ENCODE assay signal across 8 cellular contexts in the genomic region with DNA sequence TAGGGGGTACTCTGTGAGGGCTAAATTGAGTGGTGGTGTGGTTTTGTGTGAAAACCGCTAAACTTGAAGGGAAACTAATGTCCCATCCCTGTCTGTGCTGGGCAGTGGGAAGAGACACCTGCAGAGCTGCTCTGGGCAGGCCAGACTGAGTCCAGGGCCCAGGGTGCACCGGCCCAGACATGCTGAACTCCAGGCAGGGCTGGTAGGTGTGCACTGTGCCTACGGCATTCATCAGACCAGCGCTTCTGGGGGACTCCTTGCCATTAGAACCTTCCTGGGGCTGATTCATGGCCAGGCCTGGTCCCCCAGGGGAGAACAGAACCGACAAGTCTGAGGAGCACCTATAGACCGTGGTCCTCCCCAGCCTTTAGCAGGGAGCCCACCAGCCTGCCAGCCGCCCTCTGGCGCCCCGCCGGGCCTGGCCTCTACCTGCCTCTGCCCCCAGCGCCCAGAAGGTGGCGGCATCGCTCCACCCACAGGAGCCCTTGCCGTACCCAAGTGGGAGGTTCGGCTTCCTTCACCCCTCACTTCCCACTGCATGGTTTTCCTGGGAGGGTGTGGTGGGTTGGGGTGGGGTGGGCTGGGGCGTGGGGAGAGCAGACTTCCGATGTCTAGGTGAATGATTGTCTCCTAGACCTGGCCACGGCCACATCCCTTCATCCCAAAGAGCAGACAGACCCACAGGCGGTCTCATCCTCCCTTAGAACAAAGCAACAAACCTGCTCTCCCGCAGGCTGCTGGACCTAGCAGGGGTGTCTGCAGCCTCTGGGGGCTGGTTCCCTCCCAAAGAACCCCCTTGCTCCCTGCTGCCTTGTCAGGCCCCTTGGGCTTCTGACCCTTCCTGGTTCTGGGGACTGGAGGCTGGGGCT. TPM values are rescaled to one million over a fixed set of nuclear protein-coding genes. Genes with fewer than 3 reads are reported as not detected.
DNase-seq lines count a peak whose midpoint lies in the region; ATAC-seq and TF ChIP-seq lines count a peak whose summit lies in the region.

No MANE protein-coding gene starts in this region.

- H3K36me3 Mint-ChIP-seq in glutamatergic neuron (ENCODE audit: unreplicated experiment), result no peaks in the 10 kb centered on the region

- H3K27me3 ChIP-seq in RWPE2 (ENCODE audit: insufficient read depth, poor library complexity, severe bottlenecking), result no peaks in the 10 kb centered on the region

- H3K4me3 Mint-ChIP-seq in glutamatergic neuron (ENCODE audit: unreplicated experiment), result no peak overlapping the region

- peaks cover 3% of the 10 kb centered on the region for H3K27me3 Mint-ChIP-seq in glutamatergic neuron (ENCODE audit: unreplicated experiment)

- H3K27ac Mint-ChIP-seq in glutamatergic neuron (ENCODE audit: unreplicated experiment), result peak overlapping the region; percentile 68

- ATAC-seq in HG03342 (IDR thresholded peaks at IDR 0.05; ENCODE audit: unreplicated experiment) (peak; percentile 52), RWPE2 (ENCODE audit: low read depth) (peak; percentile 71), GM19351 (IDR thresholded peaks at IDR 0.05; ENCODE audit: unreplicated experiment) (no peak)

- TF ChIP-seq CTCF in RWPE2 (IDR thresholded peaks at IDR 0.05; ENCODE audit: poor library complexity, severe bottlenecking), result peak; percentile 85
- TF ChIP-seq CTCF in glutamatergic neuron (IDR thresholded peaks at IDR 0.05; ENCODE audit: partially characterized antibody, unreplicated experiment), result peak; percentile 65

- peaks cover 52% of the 10 kb centered on the region for H3K4me1 Mint-ChIP-seq in glutamatergic neuron (ENCODE audit: low read depth, unreplicated experiment)

- peaks cover 24% of the 10 kb centered on the region for H3K36me3 ChIP-seq in RWPE2 (ENCODE audit: low read depth)

- H3K4me3 ChIP-seq in RWPE2 (ENCODE audit: severe bottlenecking), result no peak overlapping the region

- no peaks in the 10 kb centered on the region for H3K9me3 ChIP-seq in RWPE2 (ENCODE audit: severe bottlenecking)

- DNase-seq in DMS53 treated with DMSO at 0.1 percent for 48 hours (lab: John Stamatoyannopoulos, UW; ENCODE audit: unreplicated experiment), result peak; percentile 2
- DNase-seq in RWPE2 (ENCODE audit: low spot score), result peak; percentile 52
- DNase-seq in activated gamma-delta T cell treated with Interleukin-2 at 50 U/mL for 16 hours, result peak; percentile 74
- peak; percentile 89 for DNase-seq in glutamatergic neuron
- peak; percentile 4 for DNase-seq in renal cortical epithelial cell (ENCODE audit: low read depth)
- DNase-seq in SW480 (ENCODE audit: low spot score), result no peak

- peaks cover 14% of the 10 kb centered on the region for H3K9me3 Mint-ChIP-seq in glutamatergic neuron (ENCODE audit: unreplicated experiment)

- H3K4me1 ChIP-seq in RWPE2 (ENCODE audit: insufficient read depth, poor library complexity, severe bottlenecking), result no peaks in the 10 kb centered on the region

- H3K27ac ChIP-seq in RWPE2 (ENCODE audit: poor library complexity, severe bottlenecking), result no peak overlapping the region

RNA-seq across cellular contexts. Expression of a gene that starts 15.5 kb away (rescaled TPM):
- 58.4 TPM for total RNA-seq in glutamatergic neuron (ENCODE audit: unreplicated experiment)
- total RNA-seq in renal cortical epithelial cell, result 21.1 and 46.5 TPM in 2 replicates

RNA-seq across cellular contexts. Expression of a gene that starts 51.1 kb away (rescaled TPM):
- total RNA-seq in glutamatergic neuron (ENCODE audit: unreplicated experiment) (61.6 TPM), renal cortical epithelial cell (33.2 and 41.7 TPM in 2 replicates)
